ENCODE assay signal across 28 cellular contexts in genomic region chr1:45806129-45806528, GRCh38.
"Had no signal": no experiment of that assay in that cellular context is flagged by ENCODE, and none has a peak within 500 bp of the region (broad histone marks: within the 10 kb centered on the region; RNA-seq: fewer than 3 reads in every experiment).

No MANE protein-coding gene starts in this region.

- H3K27ac ChIP-seq: cardiac muscle cell, colonic mucosa, neutrophil, skin epidermis, stomach, tibial artery, upper lobe of right lung had no signal

- DNase-seq: activated CD4-positive, alpha-beta T cell treated with anti-CD3 and anti-CD28 coated beads for 36 hours; activated CD4-positive, CD25-positive, alpha-beta regulatory T cell; activated CD8-positive, alpha-beta memory T cell treated with anti-CD3 and anti-CD28 coated beads, Interleukin-2, amount 10 ng/mL, durations not matched to agents 7 days and 5 days; activated CD8-positive, alpha-beta T cell treated with anti-CD3 and anti-CD28 coated beads, Interleukin-2, amount 10 ng/mL, durations not matched to agents 7 days and 5 days; activated naive CD4-positive, alpha-beta T cell; activated T-cell treated with anti-CD3 and anti-CD28 coated beads, Interleukin-2, amount 50 U/mL, for 48 hours; anterior cingulate cortex; cerebellar nuclear complex; colonic mucosa; effector CD8-positive, alpha-beta T cell; glutamatergic neuron; hippocampal formation; kidney; left colon; midbrain; naive thymus-derived CD4-positive, alpha-beta T cell; stimulated activated CD4-positive, alpha-beta T cell treated with anti-CD3 and anti-CD28 coated beads, Interleukin-12 subunit alpha, Interleukin-12 subunit beta, amount 100 ng/mL, for 4 hours; stimulated activated CD4-positive, alpha-beta T cell treated with anti-CD3 and anti-CD28 coated beads, Interleukin-4, amount 100 ng/mL, for 4 hours; stimulated activated CD8-positive, alpha-beta memory T cell treated with anti-CD3 and anti-CD28 coated beads, Interleukin-4, amount 100 ng/mL, for 48 hours; stimulated activated naive B cell treated with anti-CD40 and anti-IgM and Interleukin-4, amounts not matched to agents 10 μg/mL and 1 μg/mL and 100 μg/mL, for 72 hours; stomach; tibial artery; upper lobe of right lung had no signal

- H3K4me3 Mint-ChIP-seq: activated CD4-positive, alpha-beta T cell treated with anti-CD3 and anti-CD28 coated beads for 36 hours had no signal

- ATAC-seq: activated CD4-positive, alpha-beta T cell treated with anti-CD3 and anti-CD28 coated beads for 36 hours; activated CD8-positive, alpha-beta memory T cell treated with anti-CD3 and anti-CD28 coated beads, Interleukin-2, amount 10 ng/mL, durations not matched to agents 7 days and 5 days; activated CD8-positive, alpha-beta T cell treated with anti-CD3 and anti-CD28 coated beads, Interleukin-2, amount 10 ng/mL, durations not matched to agents 7 days and 5 days; activated naive CD4-positive, alpha-beta T cell treated with anti-CD3 and anti-CD28 coated beads, Interleukin-2, amount 50 U/mL, for 72 hours; left colon; naive thymus-derived CD4-positive, alpha-beta T cell; sciatic nerve; stimulated activated naive B cell treated with anti-CD40 and anti-IgM and Interleukin-4, amounts not matched to agents 10 μg/mL and 1 μg/mL and 100 μg/mL, for 72 hours; upper lobe of right lung had no signal

- H3K27me3 ChIP-seq: cardiac muscle cell, colonic mucosa, neutrophil, stomach, tibial artery, upper lobe of right lung had no signal

- H3K27me3 Mint-ChIP-seq: activated CD4-positive, alpha-beta T cell treated with anti-CD3 and anti-CD28 coated beads for 36 hours; activated CD8-positive, alpha-beta memory T cell treated with anti-CD3 and anti-CD28 coated beads, Interleukin-2, amount 10 ng/mL, durations not matched to agents 7 days and 5 days; naive thymus-derived CD4-positive, alpha-beta T cell; stimulated activated naive B cell treated with anti-CD40 and anti-IgM and Interleukin-4, amounts not matched to agents 10 μg/mL and 1 μg/mL and 100 μg/mL, for 72 hours had no signal

- H3K27ac Mint-ChIP-seq: activated CD4-positive, alpha-beta T cell treated with anti-CD3 and anti-CD28 coated beads for 36 hours; activated CD8-positive, alpha-beta memory T cell treated with anti-CD3 and anti-CD28 coated beads, Interleukin-2, amount 10 ng/mL, durations not matched to agents 7 days and 5 days; activated CD8-positive, alpha-beta T cell treated with anti-CD3 and anti-CD28 coated beads, Interleukin-2, amount 10 ng/mL, durations not matched to agents 7 days and 5 days; activated naive CD4-positive, alpha-beta T cell treated with anti-CD3 and anti-CD28 coated beads, Interleukin-2, amount 50 U/mL, for 72 hours; stimulated activated naive B cell treated with anti-CD40 and anti-IgM and Interleukin-4, amounts not matched to agents 10 μg/mL and 1 μg/mL and 100 μg/mL, for 72 hours had no signal

- H3K36me3 ChIP-seq: cardiac muscle cell, colonic mucosa, upper lobe of right lung had no signal

- H3K9me3 Mint-ChIP-seq: activated naive CD4-positive, alpha-beta T cell treated with anti-CD3 and anti-CD28 coated beads, Interleukin-2, amount 50 U/mL, for 72 hours; naive thymus-derived CD4-positive, alpha-beta T cell; stimulated activated naive B cell treated with anti-CD40 and anti-IgM and Interleukin-4, amounts not matched to agents 10 μg/mL and 1 μg/mL and 100 μg/mL, for 72 hours had no signal

- H3K9me3 ChIP-seq: colonic mucosa, neutrophil, stomach, tibial artery, upper lobe of right lung had no signal

- H3K4me3 ChIP-seq: cardiac muscle cell, colonic mucosa, skin epidermis, stomach, tibial artery, upper lobe of right lung had no signal
